In the genomic region with DNA sequence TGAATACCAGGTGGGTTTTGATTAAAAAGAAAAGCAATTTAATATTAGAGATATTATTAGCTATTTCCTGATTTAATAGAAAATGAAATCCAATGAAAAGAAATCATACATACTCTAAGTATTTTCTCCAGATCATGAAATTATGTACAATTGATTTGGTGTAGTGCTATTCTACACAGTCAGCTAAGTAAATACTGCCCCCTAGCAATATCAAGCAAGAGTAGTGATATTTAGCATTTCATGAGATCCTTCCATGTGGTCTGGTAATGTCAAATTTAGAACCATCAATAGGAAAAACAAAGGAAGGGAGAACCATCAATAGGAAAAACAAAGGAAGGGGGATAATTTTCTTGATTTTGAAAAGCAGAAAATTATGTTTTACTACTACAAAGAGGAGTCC, we compare ENCODE assay signal across 8 cellular contexts.
DNase-seq lines count a peak whose midpoint lies in the region; FAIRE-seq and TF ChIP-seq lines count a peak whose summit lies in the region.

No MANE protein-coding gene starts in this region.

- H3K4me3 ChIP-seq in AG04449 (ENCODE audit: low read depth, low read length) (no peak overlapping the region), fibroblast of villous mesenchyme (ENCODE audit: low read depth, low read length) (no peak overlapping the region)

- peak; percentile 41 for FAIRE-seq in GM18507 (lab: Jason Lieb, UNC)
- FAIRE-seq in RCC 7860 (lab: Jason Lieb, UNC), result peak; percentile 71

- POLR2A ChIA-PET in AG04449 (lab: Yijun Ruan, JAX), result no interaction called here

- DNase-seq in AG04449 (ENCODE audit: low read depth, low spot score), result no peak
- DNase-seq in GM18507 (ENCODE audit: extremely low spot score, insufficient read length, low read depth), result no peak
- peak; percentile 17 for DNase-seq in RCC 7860 (ENCODE audit: low spot score)
- DNase-seq in fibroblast of villous mesenchyme (ENCODE audit: low read depth), result peak; percentile 21
- DNase-seq in T1000 (lab: John Stamatoyannopoulos, UW), result no peak
- no peak for DNase-seq in activated CD4-positive, alpha-beta T cell treated with anti-CD3 and anti-CD28 coated beads, Interleukin-2, amount 50 U/mL, for 4 hours
- DNase-seq in activated naive CD4-positive, alpha-beta T cell (lab: John Stamatoyannopoulos, UW), result no peak
- DNase-seq in GDM1 (lab: John Stamatoyannopoulos, UW), result no peak

- peak; percentile 45 for TF ChIP-seq CTCF in AG04449 (IDR thresholded peaks at IDR 0.05; ENCODE audit: insufficient read depth, low read length, missing control alignments)
- TF ChIP-seq CTCF in fibroblast of villous mesenchyme (IDR thresholded peaks at IDR 0.05; ENCODE audit: insufficient read depth, low read depth, low read length), result peak; percentile 57

- CTCF ChIA-PET in AG04449 (lab: Yijun Ruan, JAX), result interaction anchor here (0.8 to 1.4 kb wide), 6 partner anchors 18 to 681 kb away, joined by 3 to 5 read pairs (median 4); a partner anchor contains a TSS

Comparison
In these comparisons a context has a peak if more than half of its experiments do, and no peak if none do; other contexts are left out.
1. DNase-seq: peak in RCC 7860 (single experiment) and fibroblast of villous mesenchyme (single experiment); none in AG04449 (single experiment), GM18507 (single experiment), T1000 (single experiment), activated CD4-positive, alpha-beta T cell treated with anti-CD3 and anti-CD28 coated beads, Interleukin-2, amount 50 U/mL, for 4 hours (0 of 2), activated naive CD4-positive, alpha-beta T cell (0 of 4) and GDM1 (single experiment).